In genomic region chr15:40104296-40104864, GRCh38 we compare ENCODE assay signal across 9 cellular contexts. TPM values are rescaled to one million over a fixed set of nuclear protein-coding genes. Genes with fewer than 3 reads are reported as not detected.
DNase-seq lines count a peak whose midpoint lies in the region; ATAC-seq, FAIRE-seq and TF ChIP-seq lines count a peak whose summit lies in the region.
"Had no signal": no experiment of that assay in that cellular context is flagged by ENCODE, and none has a peak within 500 bp of the region (broad histone marks: within the 10 kb centered on the region; RNA-seq: fewer than 3 reads in every experiment).

No MANE protein-coding gene starts in this region.

- H3K27ac Mint-ChIP-seq in activated naive CD4-positive, alpha-beta T cell treated with anti-CD3 and anti-CD28 coated beads for 36 hours, result peak overlapping the region; percentile 77
- peak overlapping the region; percentile 92 for H3K27ac Mint-ChIP-seq in activated B cell treated with CpG ODN at 0.5 μM for 24 hours

- intact Hi-C loops in activated naive CD4-positive, alpha-beta T cell treated with anti-CD3 and anti-CD28 coated beads for 36 hours (cut with micrococcal nuclease), result loop anchor here (2.0 kb wide), 1 partner anchor 170 kb away; no protein-coding TSS in a partner anchor
- intact Hi-C loops in activated B cell treated with CpG ODN at 0.5 μM for 24 hours (cut with micrococcal nuclease), result no loop called here

- FAIRE-seq in GM19239 (lab: Jason Lieb, UNC), result no peak

- TF ChIP-seq CTCF in activated B cell treated with CpG ODN at 0.5 μM for 24 hours (IDR thresholded peaks at IDR 0.05), result no peak
- no peak for TF ChIP-seq CTCF in tibial nerve (IDR thresholded peaks at IDR 0.05)

- 52 to 59% methylated on average over 8 of the region's 8 CpGs for WGBS in tibial nerve, 2 donors

- no peaks in the 10 kb centered on the region for H3K27me3 ChIP-seq in tibial nerve
- H3K27me3 ChIP-seq: adrenal gland had no signal

- no peak for TF ChIP-seq EP300 in tibial nerve (IDR thresholded peaks at IDR 0.05)

- peaks cover 0 to 94% (median 74%) of the 10 kb centered on the region in 4 donors for H3K4me1 ChIP-seq in tibial nerve

- no peaks in the 10 kb centered on the region for H3K9me3 ChIP-seq in tibial nerve
- H3K9me3 ChIP-seq: adrenal gland had no signal

- H3K4me3 Mint-ChIP-seq in activated naive CD4-positive, alpha-beta T cell treated with anti-CD3 and anti-CD28 coated beads for 36 hours, result no peak overlapping the region
- H3K4me3 Mint-ChIP-seq in activated B cell treated with CpG ODN at 0.5 μM for 24 hours, result peak overlapping the region; percentile 94

- no peak for DNase-seq in activated naive CD4-positive, alpha-beta T cell treated with anti-CD3 and anti-CD28 coated beads for 36 hours
- DNase-seq in activated naive CD4-positive, alpha-beta T cell treated with anti-CD3 and anti-CD28 coated beads, Interleukin-2, amount 50 U/mL, for 16 hours, result no peak
- DNase-seq in activated B cell treated with CpG ODN at 0.5 μM for 24 hours, result no peak
- DNase-seq in medulla oblongata (ENCODE audit: extremely low spot score), result peak; percentile 27
- no peak for DNase-seq in tibial nerve (ENCODE audit: low spot score in 2 of 2)
- DNase-seq in NCI-H2107 treated with DMSO at 0.1 percent for 48 hours (lab: John Stamatoyannopoulos, UW; ENCODE audit: unreplicated experiment), result no peak
- no peak for DNase-seq in GM19239 (ENCODE audit: insufficient read length, low spot score)

- no peaks in the 10 kb centered on the region for H3K27me3 Mint-ChIP-seq in activated naive CD4-positive, alpha-beta T cell treated with anti-CD3 and anti-CD28 coated beads for 36 hours (ENCODE audit: low read depth)
- H3K27me3 Mint-ChIP-seq in activated B cell treated with CpG ODN at 0.5 μM for 24 hours, result no peaks in the 10 kb centered on the region

- H3K36me3 ChIP-seq in tibial nerve, result no peaks in the 10 kb centered on the region
- H3K36me3 ChIP-seq: adrenal gland had no signal

- peaks cover 65% of the 10 kb centered on the region for H3K4me1 Mint-ChIP-seq in activated naive CD4-positive, alpha-beta T cell treated with anti-CD3 and anti-CD28 coated beads for 36 hours (ENCODE audit: low read depth)
- H3K4me1 Mint-ChIP-seq in activated B cell treated with CpG ODN at 0.5 μM for 24 hours, result peaks cover 89% of the 10 kb centered on the region

- POLR2A ChIA-PET in activated B cell treated with CpG ODN at 0.5 μM for 24 hours (lab: Charles Lee), result interaction anchor here (7.7 to 23.5 kb wide), 6 partner anchors 8 to 61 kb away, joined by 172 to 1329 read pairs (median 447); partner anchors contain the start of gene SRP14

- ATAC-seq in activated B cell treated with CpG ODN at 0.5 μM for 24 hours (ENCODE audit: low read depth), result no peak
- ATAC-seq in GM21529 (IDR thresholded peaks at IDR 0.05; ENCODE audit: unreplicated experiment), result no peak

- H3K9me3 Mint-ChIP-seq in activated naive CD4-positive, alpha-beta T cell treated with anti-CD3 and anti-CD28 coated beads for 36 hours, result no peaks in the 10 kb centered on the region
- no peaks in the 10 kb centered on the region for H3K9me3 Mint-ChIP-seq in activated B cell treated with CpG ODN at 0.5 μM for 24 hours

- no peak for TF ChIP-seq POLR2A in tibial nerve (IDR thresholded peaks at IDR 0.05)

- peak overlapping the region; percentile 77 to 96 (median 94) for H3K27ac ChIP-seq in tibial nerve

- CTCF ChIA-PET in activated naive CD4-positive, alpha-beta T cell treated with anti-CD3 and anti-CD28 coated beads for 36 hours (lab: Charles Lee), result interaction anchor here (0.6 to 14.7 kb wide), 31 partner anchors 4 to 485 kb away, joined by 3 to 189 read pairs (median 4); partner anchors contain the start of genes BMF and SRP14
- CTCF ChIA-PET in activated B cell treated with CpG ODN at 0.5 μM for 24 hours (lab: Charles Lee), result interaction anchor here (0.7 to 16.6 kb wide), 20 partner anchors 9 to 204 kb away, joined by 3 to 519 read pairs (median 6); partner anchors contain the start of genes PLCB2 and SRP14

- H3K4me3 ChIP-seq in tibial nerve, result peak overlapping the region in 1 of 4 donors; percentile 2
- H3K4me3 ChIP-seq: adrenal gland had no signal

- no peaks in the 10 kb centered on the region for H3K36me3 Mint-ChIP-seq in activated naive CD4-positive, alpha-beta T cell treated with anti-CD3 and anti-CD28 coated beads for 36 hours (ENCODE audit: low read depth)
- peaks cover 77% of the 10 kb centered on the region for H3K36me3 Mint-ChIP-seq in activated B cell treated with CpG ODN at 0.5 μM for 24 hours (ENCODE audit: low read depth)

RNA-seq across cellular contexts. Expression of gene BMF, which starts 4.3 kb away (rescaled TPM):
- total RNA-seq in activated naive CD4-positive, alpha-beta T cell treated with anti-CD3 and anti-CD28 coated beads for 36 hours, result 10 to 100 TPM in 1 of 2 experiments, 1 to 10 TPM in 1; 9.4 to 10.3 TPM
- 353 and 376 TPM in 2 replicates for total RNA-seq in activated B cell treated with CpG ODN at 0.5 μM for 24 hours
- 1 to 10 TPM; 2.7 to 6.3 (median 4.2) TPM for total RNA-seq in tibial nerve

RNA-seq across cellular contexts. Expression of gene BUB1B, which starts 56.5 kb away (rescaled TPM):
- 100 to 1,000 TPM; 102 to 106 TPM for total RNA-seq in activated naive CD4-positive, alpha-beta T cell treated with anti-CD3 and anti-CD28 coated beads for 36 hours
- total RNA-seq in activated B cell treated with CpG ODN at 0.5 μM for 24 hours, result 3.9 and 4.2 TPM in 2 replicates
- total RNA-seq in tibial nerve, result 1 to 10 TPM in 2 of 4 donors, under 1 TPM in 1, not detected in 1; 0.22 to 6.9 (median 3.9) TPM

Comparison
In these comparisons a context has a peak if more than half of its experiments do, and no peak if none do; other contexts are left out.
1. RNA of gene BMF, which starts 4.3 kb away (total RNA-seq): 353 to 376 TPM in activated B cell treated with CpG ODN at 0.5 μM for 24 hours; 9.4 to 10.3 TPM in activated naive CD4-positive, alpha-beta T cell treated with anti-CD3 and anti-CD28 coated beads for 36 hours and 2.7 to 6.3 TPM in tibial nerve; every median in the first group is over 10 times any median in the second.
2. RNA of gene BUB1B, which starts 56.5 kb away (total RNA-seq): 102 to 106 TPM in activated naive CD4-positive, alpha-beta T cell treated with anti-CD3 and anti-CD28 coated beads for 36 hours; 3.9 to 4.2 TPM in activated B cell treated with CpG ODN at 0.5 μM for 24 hours and 0.22 to 6.9 TPM in tibial nerve; every median in the first group is over 10 times any median in the second.